Comparison of ENCODE assay signal across 8 cellular contexts in the genomic region with DNA sequence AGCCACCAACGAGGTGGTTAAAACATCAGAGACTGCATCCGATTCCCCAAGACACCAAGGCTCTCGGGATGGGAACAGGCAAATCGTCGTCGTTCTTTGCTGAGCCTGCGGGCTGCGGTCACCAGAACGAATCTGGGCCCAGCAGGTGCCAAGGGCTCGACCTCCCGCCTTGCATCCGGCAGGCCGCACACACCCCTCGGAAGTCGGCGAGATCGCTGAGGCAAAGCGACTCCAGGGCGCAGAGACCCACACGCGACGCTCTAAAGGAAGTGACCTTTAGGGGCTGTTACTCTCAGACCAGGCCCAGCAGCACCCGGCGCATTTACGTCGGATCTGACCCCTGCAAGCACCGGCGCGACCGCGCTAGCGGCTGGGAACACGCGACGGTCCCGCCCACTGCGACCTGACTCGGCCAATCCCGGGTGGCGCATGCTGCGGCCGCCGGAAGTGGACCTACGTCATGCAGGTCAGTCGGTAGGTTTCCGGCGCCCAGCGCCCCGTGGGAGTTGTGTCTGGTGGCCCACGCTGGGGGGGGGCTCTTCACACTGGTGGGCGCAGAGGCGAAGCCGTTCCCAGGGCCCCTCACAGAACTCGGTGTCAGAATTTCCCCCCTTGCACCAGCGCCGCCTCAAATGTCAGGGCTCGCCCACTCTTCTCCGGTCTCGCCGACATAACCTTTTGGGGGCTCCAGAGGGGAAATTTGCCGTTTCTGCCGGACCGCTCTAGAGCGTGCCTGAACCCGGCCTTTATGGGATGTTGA. TPM values are rescaled to one million over a fixed set of nuclear protein-coding genes. Genes with fewer than 3 reads are reported as not detected.
DNase-seq lines count a peak whose midpoint lies in the region; ATAC-seq and TF ChIP-seq lines count a peak whose summit lies in the region.

No MANE protein-coding gene starts in this region.

- H3K27me3 ChIP-seq in layer of hippocampus (ENCODE audit: control insufficient read depth, insufficient read depth, low read length) = no peaks in the 10 kb centered on the region

- H3K27ac ChIP-seq in layer of hippocampus (ENCODE audit: low read depth, low read length) = peak overlapping the region; percentile 85

- H3K4me1 Mint-ChIP-seq in progenitor cell of endocrine pancreas (ENCODE audit: low read depth) = no peaks in the 10 kb centered on the region

- no peak overlapping the region for H3K4me3 Mint-ChIP-seq in progenitor cell of endocrine pancreas (ENCODE audit: low read depth)

- peaks cover 3% of the 10 kb centered on the region for H3K9me3 Mint-ChIP-seq in progenitor cell of endocrine pancreas (ENCODE audit: low read depth)

- no peaks in the 10 kb centered on the region for H3K36me3 Mint-ChIP-seq in progenitor cell of endocrine pancreas (ENCODE audit: insufficient read depth)

- peaks cover 6% of the 10 kb centered on the region for H3K27me3 Mint-ChIP-seq in progenitor cell of endocrine pancreas

- DNase-seq in NCI-H2171 treated with DMSO at 0.1 percent for 48 hours (lab: John Stamatoyannopoulos, UW) (peak; percentile 76), cerebellar nuclear complex (lab: John Stamatoyannopoulos, UW) (peak; percentile 78 to 87), progenitor cell of endocrine pancreas (ENCODE audit: low spot score, unreplicated experiment) (no peak)
- DNase-seq in activated CD4-positive, CD25-positive, alpha-beta regulatory T cell treated with anti-CD3 and anti-CD28 coated beads, Interleukin-2, amount 50 U/mL, for 72 hours = peak; percentile 91
- DNase-seq in stimulated activated CD4-positive, alpha-beta T cell treated with anti-CD3 and anti-CD28 coated beads, Interleukin-4, amount 100 ng/mL, for 24 hours = peak; percentile 85

- ATAC-seq in GM18519 (IDR thresholded peaks at IDR 0.05; ENCODE audit: low FRiP score, unreplicated experiment) (peak; percentile 73), HG03025 (IDR thresholded peaks at IDR 0.05; ENCODE audit: low FRiP score, unreplicated experiment) (peak; percentile 87)

- TF ChIP-seq CTCF in progenitor cell of endocrine pancreas (IDR thresholded peaks at IDR 0.05; ENCODE audit: unreplicated experiment) = no peak

- no peak overlapping the region for H3K27ac Mint-ChIP-seq in progenitor cell of endocrine pancreas

RNA-seq across cellular contexts. Expression of a gene that starts 7.5 kb away (rescaled TPM):
- 218 and 229 TPM in 2 replicates for total RNA-seq in progenitor cell of endocrine pancreas

RNA-seq across cellular contexts. Expression of a gene that starts 13.4 kb away (rescaled TPM):
- total RNA-seq in progenitor cell of endocrine pancreas = 0.27 and 0.60 TPM in 2 replicates
